In genomic region chr14:74881425-74882102, GRCh38 we compare ENCODE assay signal across 8 cellular contexts.
A peak's percentile ranks its signal among the peaks of the same experiment; 100 is the strongest.
DNase-seq lines count a peak whose midpoint lies in the region; ATAC-seq and TF ChIP-seq lines count a peak whose summit lies in the region.

Gene DLST (plus strand): TSS chr14:74881916. CDS start chr14:74881954, 38 bp downstream.

- ATAC-seq in GM18868 (IDR thresholded peaks at IDR 0.05; ENCODE audit: unreplicated experiment) (peak; percentile 94), HG03103 (IDR thresholded peaks at IDR 0.05; ENCODE audit: low read depth, unreplicated experiment) (peak; percentile 83)

- in situ Hi-C loops in ACHN (cut with HindIII; ENCODE audit: low pct_ligation_motif_present, low pct_unique_long_range_greater_than_20kb, low sequenced_read_pairs) (no loop called here), T47D (cut with HindIII; ENCODE audit: low pct_unique_long_range_greater_than_20kb, low sequenced_read_pairs) (no loop called here)

- H3K9me3 ChIP-seq in iPS-18c (ENCODE audit: control insufficient read depth, insufficient read depth, low read length): no peaks in the 10 kb centered on the region

- no peak for TF ChIP-seq CTCF in VCaP (conservative IDR thresholded peaks at IDR 0.05)

- DNase-seq in ACHN (peak; percentile 80), NCI-H2196 treated with DMSO at 0.1 percent for 48 hours (lab: John Stamatoyannopoulos, UW; ENCODE audit: unreplicated experiment) (peak; percentile 70), T47D (ENCODE audit: low read depth in 1 of 2, low spot score in 1 of 2) (peak; percentile 93 to 97)

- H3K4me3 ChIP-seq in iPS-18c (ENCODE audit: insufficient read depth, low read depth, low read length) (peak within 1 kb of the TSS; percentile 96), skin epidermis (peak within 1 kb of the TSS; percentile 58 to 99 (median 86))

- H3K27ac ChIP-seq in VCaP (peak within 1 kb of the TSS; percentile 88), skin epidermis (peak within 1 kb of the TSS; percentile 89 to 100 (median 97))

Comparison
In these comparisons a context has a peak if more than half of its experiments do, and no peak if none do; other contexts are left out.
1. Peak in every context shown above with its lines: DNase-seq, ATAC-seq, H3K4me3 ChIP-seq and H3K27ac ChIP-seq.